Comparison of ENCODE assay signal across 1 cellular context in the genomic region with DNA sequence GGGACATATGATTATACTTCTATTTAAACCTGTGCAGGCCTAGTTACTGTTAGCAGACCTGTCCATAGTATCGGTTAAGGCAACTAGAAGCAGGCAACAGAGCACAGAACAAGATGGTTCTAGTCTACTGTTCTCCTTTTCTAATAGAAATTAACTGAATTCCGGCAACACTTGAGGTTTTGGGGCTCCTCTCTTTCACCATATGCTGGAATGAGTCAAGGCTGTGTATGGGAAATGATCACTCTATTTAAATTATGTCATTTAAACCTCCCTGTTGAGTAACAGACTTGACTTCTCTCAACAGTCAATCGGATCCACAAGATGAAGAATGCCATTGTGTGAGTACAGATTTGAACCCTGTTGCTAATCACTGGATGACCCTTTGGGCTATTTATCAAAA.
TF ChIP-seq lines count a peak whose summit lies in the region.

No MANE protein-coding gene starts in this region.

TF ChIP-seq in GM23338, 12 proteins besides CTCF, POLR2A, EP300 and RAD21:
- TF ChIP-seq ZNF462 (CRISPR knock-in tag; IDR thresholded peaks at IDR 0.05) (no peak), EZH2 (IDR thresholded peaks at IDR 0.05; ENCODE audit: low read depth, unreplicated experiment) (no peak), EZH2phosphoT487 (IDR thresholded peaks at IDR 0.05; ENCODE audit: unreplicated experiment) (no peak), REST (IDR thresholded peaks at IDR 0.05; ENCODE audit: unreplicated experiment) (no peak), POLR2AphosphoS5 (IDR thresholded peaks at IDR 0.05; ENCODE audit: low read depth) (no peak), ZNF114 (CRISPR knock-in tag; IDR thresholded peaks at IDR 0.05) (no peak), ZNF331 (CRISPR knock-in tag; IDR thresholded peaks at IDR 0.05; ENCODE audit: low read depth) (no peak), NANOG (IDR thresholded peaks at IDR 0.05; ENCODE audit: borderline replicate concordance) (no peak), STAT1 (IDR thresholded peaks at IDR 0.05; ENCODE audit: unreplicated experiment) (no peak), JUNB (IDR thresholded peaks at IDR 0.05; ENCODE audit: unreplicated experiment) (no peak), CREB1 (CRISPR knock-in tag; IDR thresholded peaks at IDR 0.05; ENCODE audit: low read depth) (no peak)
- TF ChIP-seq, protein P1, sequence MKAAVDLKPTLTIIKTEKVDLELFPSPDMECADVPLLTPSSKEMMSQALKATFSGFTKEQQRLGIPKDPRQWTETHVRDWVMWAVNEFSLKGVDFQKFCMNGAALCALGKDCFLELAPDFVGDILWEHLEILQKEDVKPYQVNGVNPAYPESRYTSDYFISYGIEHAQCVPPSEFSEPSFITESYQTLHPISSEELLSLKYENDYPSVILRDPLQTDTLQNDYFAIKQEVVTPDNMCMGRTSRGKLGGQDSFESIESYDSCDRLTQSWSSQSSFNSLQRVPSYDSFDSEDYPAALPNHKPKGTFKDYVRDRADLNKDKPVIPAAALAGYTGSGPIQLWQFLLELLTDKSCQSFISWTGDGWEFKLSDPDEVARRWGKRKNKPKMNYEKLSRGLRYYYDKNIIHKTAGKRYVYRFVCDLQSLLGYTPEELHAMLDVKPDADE (IDR thresholded peaks at IDR 0.05): no peak
TF ChIP-seq in GM23338: peak in this region for 0.
